In genomic region chr3:10505050-10505790, GRCh38 we compare ENCODE assay signal across 9 cellular contexts. TPM values are rescaled to one million over a fixed set of nuclear protein-coding genes. Genes with fewer than 3 reads are reported as not detected.
DNase-seq lines count a peak whose midpoint lies in the region; ATAC-seq, FAIRE-seq and TF ChIP-seq lines count a peak whose summit lies in the region.
"Had no signal": no experiment of that assay in that cellular context is flagged by ENCODE, and none has a peak within 500 bp of the region (broad histone marks: within the 10 kb centered on the region; RNA-seq: fewer than 3 reads in every experiment).

Gene ATP2B2, minus strand, starts transcription at chr3:10505586. Its CDS starts 56,043 bp downstream, at chr3:10449543.

- peak; percentile 45 for TF ChIP-seq RAD21 in neural cell (conservative IDR thresholded peaks at IDR 0.05)

- H3K9me2 ChIP-seq in neural cell (ENCODE audit: insufficient read depth, low read length) = no peaks in the 10 kb centered on the region

- no peaks in the 10 kb centered on the region for H3K36me3 ChIP-seq in neural cell (ENCODE audit: insufficient read depth, low read length)

- no peak for FAIRE-seq in H54 (lab: Jason Lieb, UNC)
- FAIRE-seq: GM18507 had no signal

- no peak within 1 kb of the TSS for H3K27ac Mint-ChIP-seq in CD4-positive, alpha-beta T cell
- H3K27ac Mint-ChIP-seq in central memory CD8-positive, alpha-beta T cell (ENCODE audit: low read depth) = no peak within 1 kb of the TSS

- POLR2A ChIA-PET in CD4-positive, alpha-beta T cell (lab: Charles Lee) = no interaction called here

- H3K4me3 ChIP-seq in neural cell (ENCODE audit: low read length) = peak within 1 kb of the TSS; percentile 68

- intact Hi-C loops in CD4-positive, alpha-beta T cell (cut with DNase I, micrococcal nuclease) = no loop called here

- TF ChIP-seq POLR2A in H54 (IDR thresholded peaks at IDR 0.05; ENCODE audit: low read depth, low read length) = no peak

- no peaks in the 10 kb centered on the region for H3K9me3 ChIP-seq in CD4-positive, alpha-beta T cell (ENCODE audit: control insufficient read depth, low read length)
- H3K9me3 ChIP-seq in neural cell (ENCODE audit: low read length) = no peaks in the 10 kb centered on the region

- H3K4me3 Mint-ChIP-seq in CD4-positive, alpha-beta T cell = peak within 1 kb of the TSS; percentile 56
- H3K4me3 Mint-ChIP-seq in central memory CD8-positive, alpha-beta T cell = peak within 1 kb of the TSS; percentile 20

- no peaks in the 10 kb centered on the region for H3F3A ChIP-seq in neural cell (ENCODE audit: insufficient read depth, low read length, poor library complexity, severe bottlenecking)

- no peaks in the 10 kb centered on the region for H4K20me1 ChIP-seq in neural cell (ENCODE audit: insufficient read depth)

- in situ Hi-C loops in GM13977 (cut with MboI; ENCODE audit: low pct_unique_long_range_greater_than_20kb, low sequenced_read_pairs, unreplicated experiment) = no loop called here

- peaks cover 26% of the 10 kb centered on the region for H3K27me3 ChIP-seq in CD4-positive, alpha-beta T cell (ENCODE audit: control insufficient read depth, insufficient read depth, low read length)
- H3K27me3 ChIP-seq in neural cell (ENCODE audit: insufficient read depth, low read depth, low read length) = no peaks in the 10 kb centered on the region

- ATAC-seq in CD4-positive, alpha-beta T cell (ENCODE audit: poor library complexity) = peak; percentile 59
- peak; percentile 19 for ATAC-seq in central memory CD8-positive, alpha-beta T cell (replicated peaks; ENCODE audit: extremely low read depth, poor library complexity, severe bottlenecking)
- ATAC-seq in GM21737 (IDR thresholded peaks at IDR 0.05; ENCODE audit: unreplicated experiment) = no peak

- no peak for TF ChIP-seq EP300 in neural cell (conservative IDR thresholded peaks at IDR 0.05; ENCODE audit: poor library complexity, severe bottlenecking)

- H3K9ac ChIP-seq in neural cell (ENCODE audit: low read length) = peak within 1 kb of the TSS; percentile 70

- peak in 1 of 10 experiments; percentile 7 for DNase-seq in CD4-positive, alpha-beta T cell
- DNase-seq in HuH-7.5 (ENCODE audit: low spot score) = peak; percentile 78
- DNase-seq in central memory CD8-positive, alpha-beta T cell (ENCODE audit: low spot score in 2 of 2) = no peak
- no peak for DNase-seq in GM13977 (ENCODE audit: low spot score)
- no peak for DNase-seq in stimulated activated naive CD4-positive, alpha-beta T cell treated with Interleukin-2 at 50 U/mL for 16 hours (lab: John Stamatoyannopoulos, UW)
- DNase-seq in H54 (ENCODE audit: insufficient read length, low spot score) = no peak

- no peak within 1 kb of the TSS for H3K27ac ChIP-seq in CD4-positive, alpha-beta T cell (ENCODE audit: low read depth, low read length)
- H3K27ac ChIP-seq in neural cell (ENCODE audit: low read length) = peak within 1 kb of the TSS; percentile 28

- no peak for TF ChIP-seq CTCF in CD4-positive, alpha-beta T cell (IDR thresholded peaks at IDR 0.05)
- TF ChIP-seq CTCF in neural cell (IDR thresholded peaks at IDR 0.05; ENCODE audit: poor library complexity, severe bottlenecking) = no peak
- no peak for TF ChIP-seq CTCF in GM13977 (IDR thresholded peaks at IDR 0.05; ENCODE audit: extremely low read depth, insufficient read depth, missing control alignments)

- CTCF ChIA-PET in CD4-positive, alpha-beta T cell (lab: Charles Lee) = no interaction called here

- H3K27me3 Mint-ChIP-seq in CD4-positive, alpha-beta T cell = peaks cover 27% of the 10 kb centered on the region
- peaks cover 21% of the 10 kb centered on the region for H3K27me3 Mint-ChIP-seq in central memory CD8-positive, alpha-beta T cell

- no peaks in the 10 kb centered on the region for H3K9me3 Mint-ChIP-seq in CD4-positive, alpha-beta T cell
- no peaks in the 10 kb centered on the region for H3K9me3 Mint-ChIP-seq in central memory CD8-positive, alpha-beta T cell

- H3K4me1 Mint-ChIP-seq in CD4-positive, alpha-beta T cell (ENCODE audit: low read depth) = no peaks in the 10 kb centered on the region
- H3K4me1 Mint-ChIP-seq in central memory CD8-positive, alpha-beta T cell = peaks cover 3% of the 10 kb centered on the region

- H3K79me2 ChIP-seq in neural cell (replicated peaks; ENCODE audit: insufficient read depth, low read length) = no peaks in the 10 kb centered on the region

- peak within 1 kb of the TSS; percentile 59 for H3K4me2 ChIP-seq in neural cell (ENCODE audit: low read length)

- H3K36me3 Mint-ChIP-seq in CD4-positive, alpha-beta T cell (ENCODE audit: low read depth) = no peaks in the 10 kb centered on the region
- no peaks in the 10 kb centered on the region for H3K36me3 Mint-ChIP-seq in central memory CD8-positive, alpha-beta T cell (ENCODE audit: insufficient read depth)

- H2AFZ ChIP-seq in neural cell (ENCODE audit: low read depth, low read length) = peak within 1 kb of the TSS; percentile 33

TF ChIP-seq in neural cell, 6 proteins besides CTCF, POLR2A, EP300 and RAD21:
- TF ChIP-seq EZH2 (IDR thresholded peaks at IDR 0.05; ENCODE audit: borderline replicate concordance, insufficient read depth, low read length, poor library complexity, severe bottlenecking) (no peak), MXI1 (conservative IDR thresholded peaks at IDR 0.05; ENCODE audit: poor library complexity, severe bottlenecking) (peak; percentile 41), POLR2AphosphoS5 (IDR thresholded peaks at IDR 0.05) (peak; percentile 60), TAF1 (IDR thresholded peaks at IDR 0.05; ENCODE audit: low read depth) (peak; percentile 18), REST (IDR thresholded peaks at IDR 0.05; ENCODE audit: borderline replicate concordance) (no peak), SMC3 (conservative IDR thresholded peaks at IDR 0.05; ENCODE audit: poor library complexity) (peak; percentile 39)
TF ChIP-seq in neural cell: peak in this region for 4.

RNA-seq across cellular contexts. Expression of gene ATP2B2, which starts in this region (rescaled TPM):
- not detected for total RNA-seq in CD4-positive, alpha-beta T cell
- 8.3 and 9.5 TPM in 2 replicates for polyA plus RNA-seq in neural cell
- 27.8 and 28.0 TPM in 2 replicates for polyA minus RNA-seq in neural cell

Comparison
In these comparisons a context has a peak if more than half of its experiments do, and no peak if none do; other contexts are left out.
1. Peak in ATAC-seq in CD4-positive, alpha-beta T cell; RNA of the gene not detected or under 1 TPM.